Comparison of ENCODE assay signal across 22 cellular contexts in the genomic region with DNA sequence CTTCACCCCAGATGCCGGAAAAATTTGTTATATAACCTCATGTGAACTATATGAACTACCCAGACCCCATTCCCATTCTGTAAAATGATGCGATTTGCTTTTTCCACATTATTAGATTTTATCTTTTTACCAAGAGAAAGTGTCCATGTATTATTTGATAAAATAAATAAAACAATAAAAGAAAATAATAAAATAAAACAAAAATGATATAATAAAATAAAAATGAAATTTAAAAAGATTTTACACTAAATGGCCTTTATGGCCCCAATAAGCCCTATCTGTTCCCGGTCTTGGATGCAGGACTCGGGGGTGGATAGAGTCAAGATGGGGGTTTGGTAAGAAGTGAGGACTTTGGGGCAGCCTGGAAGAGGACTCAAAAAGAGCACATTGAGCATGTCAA.
"Had no signal": no experiment of that assay in that cellular context is flagged by ENCODE, and none has a peak within 500 bp of the region (broad histone marks: within the 10 kb centered on the region; RNA-seq: fewer than 3 reads in every experiment).

No MANE protein-coding gene starts in this region.

- H3K79me2 ChIP-seq: hepatocyte had no signal

- FAIRE-seq: endothelial cell of umbilical vein had no signal

- H3K27ac Mint-ChIP-seq: dendritic cell treated with granulocyte-macrophage colony-stimulating factor and Interleukin-4, amounts not matched to agents 40 ng/mL and 50 ng/mL, for 4 days; effector memory CD8-positive, alpha-beta T cell; endodermal cell; immature natural killer cell had no signal

- DNase-seq: cerebellar nuclear complex; colonic mucosa; cortex of kidney; effector CD8-positive, alpha-beta T cell; effector memory CD8-positive, alpha-beta T cell; foreskin keratinocyte; gastrocnemius medialis; glutamatergic neuron; hypothalamus; immature natural killer cell; islet precursor cell; left cardiac atrium; left lung; left ventricle myocardium superior; lower lobe of right lung; mesenchymal stem cell; midbrain had no signal

- ATAC-seq: effector memory CD8-positive, alpha-beta T cell; gastrocnemius medialis; left cardiac atrium; left lung; left ventricle myocardium superior; lower lobe of right lung had no signal

- H3K36me3 ChIP-seq: colonic mucosa, esophagus muscularis mucosa, gastrocnemius medialis, left lung, lower lobe of right lung had no signal

- H3K36me3 Mint-ChIP-seq: immature natural killer cell had no signal

- H3K27me3 ChIP-seq: colonic mucosa, gastrocnemius medialis, hepatocyte had no signal

- H3K4me3 Mint-ChIP-seq: dendritic cell treated with granulocyte-macrophage colony-stimulating factor and Interleukin-4, amounts not matched to agents 40 ng/mL and 50 ng/mL, for 4 days; effector memory CD8-positive, alpha-beta T cell; endodermal cell; immature natural killer cell had no signal

- H3K9me3 ChIP-seq: colonic mucosa, esophagus muscularis mucosa, gastrocnemius medialis, left lung, lower lobe of right lung had no signal

- H3K4me1 ChIP-seq: colonic mucosa, esophagus muscularis mucosa, foreskin keratinocyte, gastrocnemius medialis, left lung, lower lobe of right lung had no signal

- H2AFZ ChIP-seq: hepatocyte had no signal

- H3K4me2 ChIP-seq: hepatocyte had no signal

- H3K27ac ChIP-seq: colonic mucosa, esophagus muscularis mucosa, foreskin keratinocyte, gastrocnemius medialis, hepatocyte, left lung, lower lobe of right lung had no signal

- H3K9me3 Mint-ChIP-seq: dendritic cell treated with granulocyte-macrophage colony-stimulating factor and Interleukin-4, amounts not matched to agents 40 ng/mL and 50 ng/mL, for 4 days; effector memory CD8-positive, alpha-beta T cell; endodermal cell; immature natural killer cell had no signal

- H3K4me1 Mint-ChIP-seq: immature natural killer cell had no signal

- H3K4me3 ChIP-seq: colonic mucosa, esophagus muscularis mucosa, gastrocnemius medialis, hepatocyte, left lung, lower lobe of right lung had no signal
